12 cellular contexts compared by ENCODE assay signal in the genomic region with DNA sequence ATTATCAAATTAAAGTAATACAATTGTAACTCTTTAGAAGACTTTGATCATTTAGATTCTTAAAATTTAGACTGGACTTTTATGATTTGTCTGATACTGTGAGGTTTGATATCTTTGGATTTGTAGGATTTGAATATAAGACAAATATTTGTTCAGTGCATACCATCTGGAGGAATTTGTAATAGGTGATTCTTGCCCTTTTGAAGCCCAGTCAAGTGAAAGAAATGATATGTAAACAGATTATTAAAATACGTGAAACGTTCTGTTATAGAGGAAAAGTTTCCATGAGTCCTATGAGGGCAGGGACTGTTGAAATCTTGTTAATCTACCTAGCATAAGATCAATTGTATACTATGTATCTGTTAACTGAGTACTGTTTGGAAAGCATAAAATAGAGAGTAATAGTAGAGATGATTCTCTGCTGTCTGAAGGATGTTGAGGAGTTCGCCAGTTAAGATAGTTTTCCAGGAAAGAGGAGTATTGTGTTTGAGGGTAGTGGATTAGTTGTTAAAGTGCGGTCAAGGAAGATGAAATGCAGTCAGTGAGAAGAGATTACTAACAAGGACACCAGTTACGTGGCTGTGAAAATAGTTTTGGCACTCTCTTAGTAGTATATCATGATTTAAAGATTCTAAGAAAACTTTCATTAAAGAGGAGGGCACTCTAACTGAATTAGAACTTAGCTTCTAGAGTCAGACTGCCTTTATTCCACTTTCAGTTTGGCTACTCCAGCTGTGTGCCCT. TPM values are rescaled to one million over a fixed set of nuclear protein-coding genes. Genes with fewer than 3 reads are reported as not detected.
A peak's percentile ranks its signal among the peaks of the same experiment; 100 is the strongest.
DNase-seq lines count a peak whose midpoint lies in the region; ATAC-seq, FAIRE-seq and TF ChIP-seq lines count a peak whose summit lies in the region.
"Had no signal": no experiment of that assay in that cellular context is flagged by ENCODE, and none has a peak within 500 bp of the region (broad histone marks: within the 10 kb centered on the region; RNA-seq: fewer than 3 reads in every experiment).

No MANE protein-coding gene starts in this region.

- H3K36me3 ChIP-seq in Caco-2 (ENCODE audit: control insufficient read depth, insufficient read depth, low read length) (no peaks in the 10 kb centered on the region), tibial nerve (peaks cover 0 to 69% (median 6%) of the 10 kb centered on the region in 3 donors)
- H3K36me3 ChIP-seq in naive thymus-derived CD4-positive, alpha-beta T cell (ENCODE audit: control insufficient read depth in 2 of 3, insufficient read depth in 3 of 3, low read length in 3 of 3) = peaks cover 5 to 33% (median 28%) of the 10 kb centered on the region in 3 experiments

- TF ChIP-seq CTCF in A549 (IDR thresholded peaks at IDR 0.05) = no peak
- TF ChIP-seq CTCF in Caco-2 (IDR thresholded peaks at IDR 0.05; ENCODE audit: insufficient read depth in 1 of 2, low read depth in 1 of 2, low read length in 1 of 2, severe bottlenecking in 1 of 2, unreplicated experiment in 1 of 2) = no peak
- TF ChIP-seq CTCF in GM20000 (IDR thresholded peaks at IDR 0.05; ENCODE audit: extremely low read depth, missing control alignments) = no peak
- TF ChIP-seq CTCF in tibial nerve (IDR thresholded peaks at IDR 0.05) = no peak

- intact Hi-C loops in Caco-2 (cut with micrococcal nuclease; ENCODE audit: unreplicated experiment) = loop anchor here (2.0 kb wide), 1 partner anchor 13 kb away; no protein-coding TSS in a partner anchor
- intact Hi-C loops in naive thymus-derived CD4-positive, alpha-beta T cell (cut with micrococcal nuclease) = no loop called here

- CTCF ChIA-PET in A549 (lab: Yijun Ruan, JAX) (interaction anchor here (0.5 to 2.5 kb wide), 7 partner anchors 9 to 140 kb away, joined by 3 to 13 read pairs (median 4); no protein-coding TSS in a partner anchor), Caco-2 (lab: Charles Lee) (interaction anchor here (0.7 kb wide), 1 partner anchor 82 kb away, joined by 3 read pairs; no protein-coding TSS in a partner anchor)
- CTCF ChIA-PET in naive thymus-derived CD4-positive, alpha-beta T cell (lab: Charles Lee) = interaction anchor here (1.1 to 1.7 kb wide), 5 partner anchors 11 to 146 kb away, joined by 3 to 10 read pairs (median 3); no protein-coding TSS in a partner anchor

- POLR2A ChIA-PET in A549 (lab: Yijun Ruan, JAX) (no interaction called here), Caco-2 (lab: Charles Lee) (interaction anchor here (0.7 kb wide), 1 partner anchor 15 kb away, joined by 3 read pairs; the partner anchor contains the start of gene PDCD4)
- POLR2A ChIA-PET in naive thymus-derived CD4-positive, alpha-beta T cell (lab: Charles Lee) = interaction anchor here (0.9 to 2.0 kb wide), 5 partner anchors 9 to 137 kb away, joined by 3 to 9 read pairs (median 4); no protein-coding TSS in a partner anchor

- peaks cover 32% of the 10 kb centered on the region for H3K4me1 ChIP-seq in A549
- H3K4me1 ChIP-seq in Caco-2 = peaks cover 9% of the 10 kb centered on the region; the same call in 1 of the 2 replicates
- H3K4me1 ChIP-seq in naive thymus-derived CD4-positive, alpha-beta T cell (ENCODE audit: control insufficient read depth in 2 of 2, insufficient read depth in 2 of 2, low read length in 2 of 2) = peaks cover 30 to 57% of the 10 kb centered on the region in 2 donors
- H3K4me1 ChIP-seq in tibial nerve = peaks cover 0 to 11% (median 3%) of the 10 kb centered on the region in 4 donors

- DNase-seq in A549 (ENCODE audit: low read depth in 1 of 2, low spot score in 1 of 2) = no peak
- no peak for DNase-seq in Caco-2
- no peak for DNase-seq in naive thymus-derived CD4-positive, alpha-beta T cell
- no peak for DNase-seq in GM20000 (ENCODE audit: low spot score)
- no peak for DNase-seq in tibial nerve (ENCODE audit: low spot score in 2 of 2)
- no peak for DNase-seq in dermis blood vessel endothelial cell
- DNase-seq: activated CD4-positive, CD25-positive, alpha-beta regulatory T cell treated with anti-CD3 and anti-CD28 coated beads, Interleukin-2, amount 50 U/mL, for 72 hours had no signal

- H3K9me3 Mint-ChIP-seq in Caco-2 (ENCODE audit: unreplicated experiment) = no peaks in the 10 kb centered on the region
- H3K9me3 Mint-ChIP-seq in activated naive CD8-positive, alpha-beta T cell (ENCODE audit: low read depth) = no peaks in the 10 kb centered on the region
- H3K9me3 Mint-ChIP-seq in naive thymus-derived CD4-positive, alpha-beta T cell = no peaks in the 10 kb centered on the region
- H3K9me3 Mint-ChIP-seq: CD14-positive monocyte had no signal

- ATAC-seq in A549 (peak in 1 of 2 experiments; percentile 44; a peak in 4 of 6 replicates), HG03135 (IDR thresholded peaks at IDR 0.05; ENCODE audit: unreplicated experiment) (no peak)
- no peak for ATAC-seq in naive thymus-derived CD4-positive, alpha-beta T cell

- no peak for TF ChIP-seq EP300 in A549 (IDR thresholded peaks at IDR 0.05)
- no peak for TF ChIP-seq EP300 in tibial nerve (IDR thresholded peaks at IDR 0.05)

- H3K4me2 ChIP-seq in A549 = peak overlapping the region; percentile 65

- no peaks in the 10 kb centered on the region for H3K27me3 Mint-ChIP-seq in Caco-2 (ENCODE audit: insufficient read depth, unreplicated experiment)
- no peaks in the 10 kb centered on the region for H3K27me3 Mint-ChIP-seq in activated naive CD8-positive, alpha-beta T cell
- no peaks in the 10 kb centered on the region for H3K27me3 Mint-ChIP-seq in naive thymus-derived CD4-positive, alpha-beta T cell

- peak overlapping the region; percentile 1 for H3K4me3 Mint-ChIP-seq in Caco-2 (ENCODE audit: unreplicated experiment)
- H3K4me3 Mint-ChIP-seq in activated naive CD8-positive, alpha-beta T cell = peak overlapping the region; percentile 27
- H3K4me3 Mint-ChIP-seq in naive thymus-derived CD4-positive, alpha-beta T cell = peak overlapping the region in 7 of 10 donors; percentile 1 to 39 (median 18)
- H3K4me3 Mint-ChIP-seq: CD14-positive monocyte had no signal

- no peak for FAIRE-seq in A549 (lab: Jason Lieb, UNC)
- FAIRE-seq: bronchial epithelial cell, endometrium had no signal

- H3K4me3 ChIP-seq in A549 = no peak overlapping the region
- H3K4me3 ChIP-seq in Caco-2 (ENCODE audit: low read depth, low read length) = no peak overlapping the region
- H3K4me3 ChIP-seq in naive thymus-derived CD4-positive, alpha-beta T cell (ENCODE audit: low read length) = no peak overlapping the region
- H3K4me3 ChIP-seq in tibial nerve = no peak overlapping the region

- H3K9me3 ChIP-seq in A549 (no peaks in the 10 kb centered on the region), Caco-2 (no peaks in the 10 kb centered on the region), tibial nerve (no peaks in the 10 kb centered on the region)
- no peaks in the 10 kb centered on the region for H3K9me3 ChIP-seq in naive thymus-derived CD4-positive, alpha-beta T cell (ENCODE audit: control insufficient read depth in 2 of 3, low read length in 3 of 3)

- H3K27me3 ChIP-seq in Caco-2 (replicated peaks; ENCODE audit: control insufficient read depth, insufficient read depth, low read length) (no peaks in the 10 kb centered on the region), tibial nerve (no peaks in the 10 kb centered on the region)
- no peaks in the 10 kb centered on the region for H3K27me3 ChIP-seq in naive thymus-derived CD4-positive, alpha-beta T cell (ENCODE audit: control insufficient read depth in 2 of 2, insufficient read depth in 2 of 2, low read length in 2 of 2)

- H3K27ac ChIP-seq in A549 (peak overlapping the region; percentile 25 to 70; a peak in 4 of 6 replicates), tibial nerve (no peak overlapping the region)
- peak overlapping the region; percentile 47 for H3K27ac ChIP-seq in naive thymus-derived CD4-positive, alpha-beta T cell (ENCODE audit: low read depth, low read length)

- 40% methylated on average over 5 of the region's 5 CpGs for WGBS in A549 (ENCODE audit: missing lambda C conversion rate)
- WGBS in tibial nerve, 2 donors = 58 to 59% methylated on average over 5 of the region's 5 CpGs

- H3K27ac Mint-ChIP-seq in Caco-2 (ENCODE audit: unreplicated experiment) = peak overlapping the region; percentile 25
- H3K27ac Mint-ChIP-seq in activated naive CD8-positive, alpha-beta T cell = peak overlapping the region; percentile 92
- peak overlapping the region in 8 of 9 donors; percentile 3 to 68 (median 35) for H3K27ac Mint-ChIP-seq in naive thymus-derived CD4-positive, alpha-beta T cell

- peaks cover 13% of the 10 kb centered on the region for H3K4me1 Mint-ChIP-seq in Caco-2 (ENCODE audit: low read depth, unreplicated experiment)
- peaks cover 69% of the 10 kb centered on the region for H3K4me1 Mint-ChIP-seq in activated naive CD8-positive, alpha-beta T cell (ENCODE audit: low read depth)
- peaks cover 29 to 74% (median 70%) of the 10 kb centered on the region in 7 donors for H3K4me1 Mint-ChIP-seq in naive thymus-derived CD4-positive, alpha-beta T cell
- H3K4me1 Mint-ChIP-seq: CD14-positive monocyte had no signal

- BruUV-seq in Caco-2 (replicated peaks; lab: Mats Ljungman, UMichigan) = no TSS peak

- TF ChIP-seq POLR2A in A549 (IDR thresholded peaks at IDR 0.05; ENCODE audit: low read length) (no peak), tibial nerve (IDR thresholded peaks at IDR 0.05) (no peak)

- peaks cover 34% of the 10 kb centered on the region for H3K36me3 Mint-ChIP-seq in Caco-2 (ENCODE audit: insufficient read depth, unreplicated experiment)
- peaks cover 14% of the 10 kb centered on the region for H3K36me3 Mint-ChIP-seq in activated naive CD8-positive, alpha-beta T cell
- peaks cover 15 to 57% (median 46%) of the 10 kb centered on the region in 5 donors for H3K36me3 Mint-ChIP-seq in naive thymus-derived CD4-positive, alpha-beta T cell

- TF ChIP-seq RAD21 in A549 (conservative IDR thresholded peaks at IDR 0.05 in 1 of 2, IDR thresholded peaks at IDR 0.05 in 1 of 2) = no peak

RNA-seq across cellular contexts. Expression of gene PDCD4, which starts 14.4 kb away (rescaled TPM):
- polyA plus RNA-seq in A549 (2011; rRNA removed) (41.9 and 71.4 TPM in 2 replicates), A549 (2017; fragmentation: RNase III; extraction: RNeasy Plus Mini Kit Qiagen cat#74134 plus additional on column Dnase treatment) (35.7 to 49.7 TPM (median 42.7 TPM) in 3 replicates)
- 6.5 and 10.0 TPM in 2 replicates for polyA plus RNA-seq in A549 (2012; cell fraction: cytosol; rRNA removed)
- polyA plus RNA-seq in A549 (2012; cell fraction: nucleus; rRNA removed) = 3.1 and 6.7 TPM in 2 replicates
- polyA minus RNA-seq in A549 (2011; rRNA and poly(A)+ RNA removed) = 15.0 and 16.3 TPM in 2 replicates
- total RNA-seq in Caco-2 (2022) (65.5 and 66.1 TPM in 2 replicates), tibial nerve (100 to 1,000 TPM in 1 of 4 donors, 10 to 100 TPM in 3; 68.6 to 109 (median 82.7) TPM), dermis blood vessel endothelial cell (171 and 200 TPM in 2 replicates)
- total RNA-seq in naive thymus-derived CD4-positive, alpha-beta T cell = 100 to 1,000 TPM in 4 of 5 experiments, 10 to 100 TPM in 1; 93.7 to 283 (median 223) TPM
- 100 to 1,000 TPM; 253 to 295 TPM for polyA plus RNA-seq in naive thymus-derived CD4-positive, alpha-beta T cell

RNA-seq across cellular contexts. Expression of gene BBIP1, which starts 32.9 kb away (rescaled TPM):
- 73.5 and 83.4 TPM in 2 replicates for polyA plus RNA-seq in A549 (2011; rRNA removed)
- polyA plus RNA-seq in A549 (2012; cell fraction: cytosol; rRNA removed) = 13.0 and 15.9 TPM in 2 replicates
- 6.2 and 10.1 TPM in 2 replicates for polyA plus RNA-seq in A549 (2012; cell fraction: nucleus; rRNA removed)
- 57.2 to 64.1 TPM (median 59.6 TPM) in 3 replicates for polyA plus RNA-seq in A549 (2017; fragmentation: RNase III; extraction: RNeasy Plus Mini Kit Qiagen cat#74134 plus additional on column Dnase treatment)
- polyA minus RNA-seq in A549 (2011; rRNA and poly(A)+ RNA removed) = 9.9 and 10.8 TPM in 2 replicates
- 16.7 and 19.2 TPM in 2 replicates for total RNA-seq in Caco-2 (2022)
- total RNA-seq in naive thymus-derived CD4-positive, alpha-beta T cell = 10 to 100 TPM; 22.2 to 64.2 (median 44.6) TPM
- polyA plus RNA-seq in naive thymus-derived CD4-positive, alpha-beta T cell = 10 to 100 TPM; 31.5 to 32.5 TPM
- 10 to 100 TPM; 25.2 to 37.0 (median 33.9) TPM for total RNA-seq in tibial nerve
- 16.7 and 29.7 TPM in 2 replicates for total RNA-seq in dermis blood vessel endothelial cell

RNA-seq across cellular contexts. Expression of gene SHOC2, which starts 33.3 kb away (rescaled TPM):
- polyA plus RNA-seq in A549 (2011; rRNA removed) = 32.1 and 33.1 TPM in 2 replicates
- 5.2 and 6.1 TPM in 2 replicates for polyA plus RNA-seq in A549 (2012; cell fraction: cytosol; rRNA removed)
- 2.2 and 4.8 TPM in 2 replicates for polyA plus RNA-seq in A549 (2012; cell fraction: nucleus; rRNA removed)
- 17.7 to 20.5 TPM (median 20.3 TPM) in 3 replicates for polyA plus RNA-seq in A549 (2017; fragmentation: RNase III; extraction: RNeasy Plus Mini Kit Qiagen cat#74134 plus additional on column Dnase treatment)
- 19.7 and 20.9 TPM in 2 replicates for polyA minus RNA-seq in A549 (2011; rRNA and poly(A)+ RNA removed)
- total RNA-seq in Caco-2 (2022) = 36.1 and 38.5 TPM in 2 replicates
- 10 to 100 TPM; 48.2 to 71.7 (median 60.6) TPM for total RNA-seq in naive thymus-derived CD4-positive, alpha-beta T cell
- polyA plus RNA-seq in naive thymus-derived CD4-positive, alpha-beta T cell = 10 to 100 TPM; 51.6 to 60.2 TPM
- total RNA-seq in tibial nerve = 10 to 100 TPM; 49.2 to 50.9 (median 50.5) TPM
- total RNA-seq in dermis blood vessel endothelial cell = 62.3 and 70.6 TPM in 2 replicates

Comparison
In these comparisons a context has a peak if more than half of its experiments do, and no peak if none do; other contexts are left out.
1. H3K27ac ChIP-seq: peak in A549 (2 of 2) and naive thymus-derived CD4-positive, alpha-beta T cell (single experiment); none in tibial nerve (0 of 4).
2. H3K27ac Mint-ChIP-seq: peak in every context shown above with its lines; median percentile 92 in activated naive CD8-positive, alpha-beta T cell; 35 in naive thymus-derived CD4-positive, alpha-beta T cell; 25 in Caco-2.
3. Peak in every context shown above with its lines, with median percentiles within 50 percentile points of each other: H3K4me3 Mint-ChIP-seq.